In the genomic region with DNA sequence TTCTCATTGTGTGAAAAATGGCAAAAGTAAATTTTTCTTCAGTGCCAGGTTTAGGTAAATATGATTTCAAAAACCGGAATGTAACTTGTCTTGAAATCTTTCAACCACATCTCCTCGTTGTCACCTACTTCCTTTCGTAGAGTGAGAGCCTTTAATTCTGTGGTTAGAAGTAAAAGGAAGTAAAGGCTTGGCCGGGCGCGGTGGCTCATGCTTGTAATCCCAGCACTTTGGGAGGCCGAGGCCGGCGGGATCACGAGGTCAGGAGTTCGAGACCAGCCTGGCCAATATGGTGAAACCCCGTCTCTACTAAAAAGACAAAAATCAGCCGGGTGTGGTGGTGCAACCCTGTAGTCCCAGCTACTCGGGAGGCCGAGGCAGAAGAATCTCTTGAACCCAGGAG, we compare ENCODE assay signal across 8 cellular contexts. TPM values are rescaled to one million over a fixed set of nuclear protein-coding genes. Genes with fewer than 3 reads are reported as not detected.
DNase-seq lines count a peak whose midpoint lies in the region; ATAC-seq and TF ChIP-seq lines count a peak whose summit lies in the region.

No MANE protein-coding gene starts in this region.

- H3K4me3 ChIP-seq in right atrium auricular region (no peak overlapping the region), transverse colon (no peak overlapping the region), esophagus muscularis mucosa (no peak overlapping the region)

- peaks cover 64% of the 10 kb centered on the region for H3K4me1 Mint-ChIP-seq in central memory CD8-positive, alpha-beta T cell

- peak overlapping the region; percentile 79 for H3K4me3 Mint-ChIP-seq in central memory CD8-positive, alpha-beta T cell

- TF ChIP-seq EP300 in transverse colon (IDR thresholded peaks at IDR 0.05; ENCODE audit: low read depth) = no peak
- no peak for TF ChIP-seq EP300 in esophagus muscularis mucosa (IDR thresholded peaks at IDR 0.05)

- H3K27ac Mint-ChIP-seq in central memory CD8-positive, alpha-beta T cell (ENCODE audit: low read depth) = peak overlapping the region; percentile 82

- H3K27ac ChIP-seq in right atrium auricular region (no peak overlapping the region), transverse colon (peak overlapping the region in 1 of 4 donors; percentile 44), esophagus muscularis mucosa (replicated peaks in 1 of 4) (no peak overlapping the region)

- TF ChIP-seq CTCF in right atrium auricular region (IDR thresholded peaks at IDR 0.05) (no peak), transverse colon (IDR thresholded peaks at IDR 0.05) (no peak), esophagus muscularis mucosa (IDR thresholded peaks at IDR 0.05) (no peak)

- TF ChIP-seq POLR2A in transverse colon (IDR thresholded peaks at IDR 0.05) (no peak), esophagus muscularis mucosa (IDR thresholded peaks at IDR 0.05; ENCODE audit: low read depth) (no peak)

- H3K9me3 Mint-ChIP-seq in central memory CD8-positive, alpha-beta T cell = no peaks in the 10 kb centered on the region

- peaks cover 11% of the 10 kb centered on the region for H3K36me3 Mint-ChIP-seq in central memory CD8-positive, alpha-beta T cell (ENCODE audit: insufficient read depth)

- H3K4me1 ChIP-seq in right atrium auricular region (peaks cover 0 to 19% of the 10 kb centered on the region in 2 donors), transverse colon (peaks cover 0 to 51% (median 12%) of the 10 kb centered on the region in 4 donors), esophagus muscularis mucosa (peaks cover 0 to 15% (median 8%) of the 10 kb centered on the region in 4 donors)

- peak; percentile 87 for DNase-seq in Right ventricle myocardium inferior (ENCODE audit: missing footprints)
- DNase-seq in right atrium auricular region (ENCODE audit: low spot score) = no peak
- peak in 3 of 5 donors; percentile 26 to 80 (median 41) for DNase-seq in T-helper 1 cell
- no peak for DNase-seq in central memory CD8-positive, alpha-beta T cell (ENCODE audit: low spot score in 2 of 2)
- DNase-seq in transverse colon = peak; percentile 42
- no peak for DNase-seq in esophagus muscularis mucosa (ENCODE audit: extremely low spot score)

- intact Hi-C loops in Right ventricle myocardium inferior (cut with DNase I) = no loop called here
- intact Hi-C loops in transverse colon (cut with DNase I; ENCODE audit: low total_unique reads) = no loop called here
- intact Hi-C loops in esophagus muscularis mucosa (cut with DNase I) = no loop called here

- 79% methylated on average over 13 to 15 of the region's 15 CpGs for WGBS in transverse colon (ENCODE audit: low coverage in 1 of 2), 2 donors
- WGBS in esophagus muscularis mucosa = 88% methylated on average over 15 of the region's 15 CpGs

- H3K36me3 ChIP-seq in right atrium auricular region = peaks cover 38% of the 10 kb centered on the region
- peaks cover 0 to 15% (median 6%) of the 10 kb centered on the region in 4 donors for H3K36me3 ChIP-seq in transverse colon
- H3K36me3 ChIP-seq in esophagus muscularis mucosa = peaks cover 8 to 54% (median 43%) of the 10 kb centered on the region in 4 donors

- in situ Hi-C loops in transverse colon (cut with MboI; ENCODE audit: low pct_ligation_motif_present in 1 of 4, low pct_unique_long_range_greater_than_20kb in 1 of 4, low sequenced_read_pairs in 3 of 4) = no loop called here

- no peaks in the 10 kb centered on the region for H3K27me3 ChIP-seq in right atrium auricular region
- no peaks in the 10 kb centered on the region for H3K27me3 ChIP-seq in transverse colon
- no peaks in the 10 kb centered on the region for H3K27me3 ChIP-seq in esophagus muscularis mucosa

- H3K27me3 Mint-ChIP-seq in central memory CD8-positive, alpha-beta T cell = no peaks in the 10 kb centered on the region

- ATAC-seq in Right ventricle myocardium inferior (no peak), HG02642 (IDR thresholded peaks at IDR 0.05; ENCODE audit: poor library complexity, unreplicated experiment) (no peak), GM21423 (IDR thresholded peaks at IDR 0.05; ENCODE audit: unreplicated experiment) (no peak)
- peak; percentile 20 for ATAC-seq in central memory CD8-positive, alpha-beta T cell (replicated peaks; ENCODE audit: extremely low read depth, poor library complexity, severe bottlenecking)

- H3K9me3 ChIP-seq in right atrium auricular region (no peaks in the 10 kb centered on the region), transverse colon (no peaks in the 10 kb centered on the region), esophagus muscularis mucosa (no peaks in the 10 kb centered on the region)

RNA-seq across cellular contexts. Expression of a gene that starts 29.8 kb away (rescaled TPM):
- total RNA-seq in Right ventricle myocardium inferior = 36.8 TPM
- total RNA-seq in right atrium auricular region = 10 to 100 TPM; 29.0 to 36.3 TPM
- 100 to 1,000 TPM in 2 of 4 donors, 10 to 100 TPM in 2; 84.5 to 274 (median 172) TPM for total RNA-seq in transverse colon
- 10 to 100 TPM; 29.2 to 53.0 (median 37.1) TPM for total RNA-seq in esophagus muscularis mucosa

RNA-seq across cellular contexts. Expression of a gene that starts 53.9 kb away (rescaled TPM):
- total RNA-seq in Right ventricle myocardium inferior (55.3 TPM), right atrium auricular region (10 to 100 TPM; 41.8 to 69.9 TPM), transverse colon (10 to 100 TPM; 13.5 to 70.7 (median 41.8) TPM), esophagus muscularis mucosa (10 to 100 TPM; 58.7 to 91.1 (median 76.3) TPM)

Comparison
In these comparisons a context has a peak if more than half of its experiments do, and no peak if none do; other contexts are left out.
1. DNase-seq: peak in Right ventricle myocardium inferior (single experiment), T-helper 1 cell (3 of 5) and transverse colon (single experiment); none in right atrium auricular region (single experiment), central memory CD8-positive, alpha-beta T cell (0 of 2) and esophagus muscularis mucosa (single experiment).